Comparison of ENCODE assay signal across 1 cellular context in the genomic region with DNA sequence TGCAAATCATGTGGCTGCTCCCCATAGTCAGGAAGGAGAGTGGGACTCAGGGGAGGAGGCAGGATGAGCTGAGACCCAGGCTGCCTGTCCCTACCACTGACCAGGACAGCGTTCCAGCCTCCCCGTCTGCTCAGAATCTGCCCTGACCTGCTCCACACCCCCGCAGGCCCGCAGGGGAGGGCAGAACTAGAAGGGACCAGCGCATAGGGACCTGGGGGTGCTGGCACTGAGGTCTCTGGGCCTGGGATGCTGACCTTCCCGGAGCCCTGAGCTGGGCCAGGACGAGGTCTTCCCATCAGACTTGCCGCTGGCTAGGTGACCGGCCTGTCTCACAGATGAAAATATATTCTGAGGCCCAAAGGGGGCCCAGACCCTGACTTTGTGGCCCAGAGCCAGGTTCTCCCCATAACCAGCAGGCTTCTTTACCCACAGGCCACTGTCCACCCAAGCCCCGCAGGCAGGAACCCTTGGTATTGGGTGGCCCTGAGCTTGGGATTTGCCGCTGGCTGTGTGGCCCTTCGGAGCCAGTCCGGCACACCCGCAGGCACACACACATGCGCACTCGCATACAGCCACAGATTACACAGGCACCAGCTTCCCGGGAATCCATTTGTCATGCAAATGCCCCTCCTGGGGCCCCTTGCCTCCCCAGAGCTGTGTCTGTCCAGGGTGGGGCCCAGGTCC.
TF ChIP-seq lines count a peak whose summit lies in the region.

No MANE protein-coding gene starts in this region.

TF ChIP-seq in K562, 482 proteins besides CTCF, POLR2A, EP300 and RAD21:
- TF ChIP-seq DMBX1 (CRISPR knock-in tag; IDR thresholded peaks at IDR 0.05; ENCODE audit: borderline replicate concordance): no peak
- TF ChIP-seq PHB (CRISPR knock-in tag; IDR thresholded peaks at IDR 0.05): no peak
- TF ChIP-seq, protein P1, sequence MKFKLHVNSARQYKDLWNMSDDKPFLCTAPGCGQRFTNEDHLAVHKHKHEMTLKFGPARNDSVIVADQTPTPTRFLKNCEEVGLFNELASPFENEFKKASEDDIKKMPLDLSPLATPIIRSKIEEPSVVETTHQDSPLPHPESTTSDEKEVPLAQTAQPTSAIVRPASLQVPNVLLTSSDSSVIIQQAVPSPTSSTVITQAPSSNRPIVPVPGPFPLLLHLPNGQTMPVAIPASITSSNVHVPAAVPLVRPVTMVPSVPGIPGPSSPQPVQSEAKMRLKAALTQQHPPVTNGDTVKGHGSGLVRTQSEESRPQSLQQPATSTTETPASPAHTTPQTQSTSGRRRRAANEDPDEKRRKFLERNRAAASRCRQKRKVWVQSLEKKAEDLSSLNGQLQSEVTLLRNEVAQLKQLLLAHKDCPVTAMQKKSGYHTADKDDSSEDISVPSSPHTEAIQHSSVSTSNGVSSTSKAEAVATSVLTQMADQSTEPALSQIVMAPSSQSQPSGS (CRISPR knock-in tag; IDR thresholded peaks at IDR 0.05): no peak
- no peak for TF ChIP-seq BCOR (IDR thresholded peaks at IDR 0.05)
- TF ChIP-seq, protein P2, sequence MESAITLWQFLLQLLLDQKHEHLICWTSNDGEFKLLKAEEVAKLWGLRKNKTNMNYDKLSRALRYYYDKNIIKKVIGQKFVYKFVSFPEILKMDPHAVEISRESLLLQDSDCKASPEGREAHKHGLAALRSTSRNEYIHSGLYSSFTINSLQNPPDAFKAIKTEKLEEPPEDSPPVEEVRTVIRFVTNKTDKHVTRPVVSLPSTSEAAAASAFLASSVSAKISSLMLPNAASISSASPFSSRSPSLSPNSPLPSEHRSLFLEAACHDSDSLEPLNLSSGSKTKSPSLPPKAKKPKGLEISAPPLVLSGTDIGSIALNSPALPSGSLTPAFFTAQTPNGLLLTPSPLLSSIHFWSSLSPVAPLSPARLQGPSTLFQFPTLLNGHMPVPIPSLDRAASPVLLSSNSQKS (CRISPR knock-in tag; IDR thresholded peaks at IDR 0.05): no peak
- no peak for TF ChIP-seq ZFPM2 (CRISPR knock-in tag; IDR thresholded peaks at IDR 0.05)
- TF ChIP-seq NRF1 (conservative IDR thresholded peaks at IDR 0.05 in 1 of 2, IDR thresholded peaks at IDR 0.05 in 1 of 2): peak; percentile 16 to 34; a peak in 1 of 4 replicates
- no peak for TF ChIP-seq MXI1 (IDR thresholded peaks at IDR 0.05; ENCODE audit: low read depth, low read length)
- peak; percentile 29; the same call in 1 of the 2 replicates for TF ChIP-seq EGR1 (conservative IDR thresholded peaks at IDR 0.05)
- no peak for TF ChIP-seq ZNF140 (CRISPR knock-in tag; IDR thresholded peaks at IDR 0.05)
- no peak for TF ChIP-seq FOXA1 (IDR thresholded peaks at IDR 0.05; ENCODE audit: borderline replicate concordance)
- no peak for TF ChIP-seq TOE1 (IDR thresholded peaks at IDR 0.05; ENCODE audit: borderline replicate concordance)
- no peak for TF ChIP-seq TOE1 (CRISPR knock-in tag; IDR thresholded peaks at IDR 0.05; ENCODE audit: borderline replicate concordance, low read depth)
- peak; percentile 21; the same call in 1 of the 2 replicates for TF ChIP-seq NFIC (IDR thresholded peaks at IDR 0.05)
- TF ChIP-seq, protein P3, sequence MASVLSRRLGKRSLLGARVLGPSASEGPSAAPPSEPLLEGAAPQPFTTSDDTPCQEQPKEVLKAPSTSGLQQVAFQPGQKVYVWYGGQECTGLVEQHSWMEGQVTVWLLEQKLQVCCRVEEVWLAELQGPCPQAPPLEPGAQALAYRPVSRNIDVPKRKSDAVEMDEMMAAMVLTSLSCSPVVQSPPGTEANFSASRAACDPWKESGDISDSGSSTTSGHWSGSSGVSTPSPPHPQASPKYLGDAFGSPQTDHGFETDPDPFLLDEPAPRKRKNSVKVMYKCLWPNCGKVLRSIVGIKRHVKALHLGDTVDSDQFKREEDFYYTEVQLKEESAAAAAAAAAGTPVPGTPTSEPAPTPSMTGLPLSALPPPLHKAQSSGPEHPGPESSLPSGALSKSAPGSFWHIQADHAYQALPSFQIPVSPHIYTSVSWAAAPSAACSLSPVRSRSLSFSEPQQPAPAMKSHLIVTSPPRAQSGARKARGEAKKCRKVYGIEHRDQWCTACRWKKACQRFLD (CRISPR knock-in tag; IDR thresholded peaks at IDR 0.05): no peak
- no peak for TF ChIP-seq CREBBP (IDR thresholded peaks at IDR 0.05; ENCODE audit: low read depth, low read length)
- TF ChIP-seq ZNF717 (CRISPR knock-in tag; IDR thresholded peaks at IDR 0.05): no peak
